In genomic region chr12:57904426-57904825, GRCh38 we compare ENCODE assay signal across 19 cellular contexts.
"Had no signal": no experiment of that assay in that cellular context is flagged by ENCODE, and none has a peak within 500 bp of the region (broad histone marks: within the 10 kb centered on the region; RNA-seq: fewer than 3 reads in every experiment).

No MANE protein-coding gene starts in this region.

- H3K9me2 ChIP-seq: SK-N-SH had no signal

- H3K9ac ChIP-seq: SK-N-SH had no signal

- H3K9me3 ChIP-seq: SK-N-SH had no signal

- H3K4me2 ChIP-seq: SK-N-SH had no signal

- DNase-seq: Karpas-422, KBM-7, MM.1S, NCI-H1092 treated with DMSO at 0.1 percent for 48 hours, NCI-H1436, NCI-H187, NCI-H2029, NCI-H2171, NCI-H226, NCI-H446, NCI-H510A, NCI-H524 treated with DMSO at 0.1 percent for 48 hours, NCI-H69, NCI-H774, PC-3, SIG-M5, SK-N-SH, SW 1271, T-cell had no signal
